In the genomic region with DNA sequence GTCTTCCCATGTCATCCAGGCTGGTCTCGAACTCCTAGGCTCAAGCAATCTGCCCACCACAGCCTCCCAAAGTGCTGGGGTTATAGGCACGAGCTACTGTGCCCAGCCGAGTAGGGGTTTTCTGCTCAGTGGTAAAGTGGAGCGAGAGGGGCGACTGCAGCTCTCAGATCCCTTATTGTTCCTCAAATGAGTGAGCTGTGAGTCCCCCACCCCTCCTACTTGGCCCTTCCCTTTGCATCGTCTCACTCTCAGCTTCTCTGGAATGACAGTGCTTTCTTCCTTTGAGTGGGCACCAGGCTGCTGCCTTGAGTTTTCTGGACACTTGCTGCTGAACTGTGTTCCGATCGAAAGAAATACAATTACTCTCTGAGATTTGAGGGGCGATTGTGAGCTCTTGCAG, we compare ENCODE assay signal across 1 cellular context.
TF ChIP-seq lines count a peak whose summit lies in the region.

No MANE protein-coding gene starts in this region.

TF ChIP-seq in SK-N-SH, 30 proteins besides CTCF, POLR2A, EP300 and RAD21 (continued from another document):
- TF ChIP-seq, protein P1, sequence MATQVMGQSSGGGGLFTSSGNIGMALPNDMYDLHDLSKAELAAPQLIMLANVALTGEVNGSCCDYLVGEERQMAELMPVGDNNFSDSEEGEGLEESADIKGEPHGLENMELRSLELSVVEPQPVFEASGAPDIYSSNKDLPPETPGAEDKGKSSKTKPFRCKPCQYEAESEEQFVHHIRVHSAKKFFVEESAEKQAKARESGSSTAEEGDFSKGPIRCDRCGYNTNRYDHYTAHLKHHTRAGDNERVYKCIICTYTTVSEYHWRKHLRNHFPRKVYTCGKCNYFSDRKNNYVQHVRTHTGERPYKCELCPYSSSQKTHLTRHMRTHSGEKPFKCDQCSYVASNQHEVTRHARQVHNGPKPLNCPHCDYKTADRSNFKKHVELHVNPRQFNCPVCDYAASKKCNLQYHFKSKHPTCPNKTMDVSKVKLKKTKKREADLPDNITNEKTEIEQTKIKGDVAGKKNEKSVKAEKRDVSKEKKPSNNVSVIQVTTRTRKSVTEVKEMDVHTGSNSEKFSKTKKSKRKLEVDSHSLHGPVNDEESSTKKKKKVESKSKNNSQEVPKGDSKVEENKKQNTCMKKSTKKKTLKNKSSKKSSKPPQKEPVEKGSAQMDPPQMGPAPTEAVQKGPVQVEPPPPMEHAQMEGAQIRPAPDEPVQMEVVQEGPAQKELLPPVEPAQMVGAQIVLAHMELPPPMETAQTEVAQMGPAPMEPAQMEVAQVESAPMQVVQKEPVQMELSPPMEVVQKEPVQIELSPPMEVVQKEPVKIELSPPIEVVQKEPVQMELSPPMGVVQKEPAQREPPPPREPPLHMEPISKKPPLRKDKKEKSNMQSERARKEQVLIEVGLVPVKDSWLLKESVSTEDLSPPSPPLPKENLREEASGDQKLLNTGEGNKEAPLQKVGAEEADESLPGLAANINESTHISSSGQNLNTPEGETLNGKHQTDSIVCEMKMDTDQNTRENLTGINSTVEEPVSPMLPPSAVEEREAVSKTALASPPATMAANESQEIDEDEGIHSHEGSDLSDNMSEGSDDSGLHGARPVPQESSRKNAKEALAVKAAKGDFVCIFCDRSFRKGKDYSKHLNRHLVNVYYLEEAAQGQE (IDR thresholded peaks at IDR 0.05; ENCODE audit: low read depth, low read length): no peak
- TF ChIP-seq, protein P2, sequence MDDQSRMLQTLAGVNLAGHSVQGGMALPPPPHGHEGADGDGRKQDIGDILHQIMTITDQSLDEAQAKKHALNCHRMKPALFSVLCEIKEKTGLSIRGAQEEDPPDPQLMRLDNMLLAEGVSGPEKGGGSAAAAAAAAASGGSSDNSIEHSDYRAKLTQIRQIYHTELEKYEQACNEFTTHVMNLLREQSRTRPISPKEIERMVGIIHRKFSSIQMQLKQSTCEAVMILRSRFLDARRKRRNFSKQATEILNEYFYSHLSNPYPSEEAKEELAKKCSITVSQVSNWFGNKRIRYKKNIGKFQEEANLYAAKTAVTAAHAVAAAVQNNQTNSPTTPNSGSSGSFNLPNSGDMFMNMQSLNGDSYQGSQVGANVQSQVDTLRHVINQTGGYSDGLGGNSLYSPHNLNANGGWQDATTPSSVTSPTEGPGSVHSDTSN (IDR thresholded peaks at IDR 0.05): no peak
- no peak for TF ChIP-seq CHD2 (IDR thresholded peaks at IDR 0.05; ENCODE audit: low read length, partially characterized antibody)
TF ChIP-seq in SK-N-SH: peak in this region for 0.
